In the genomic region with DNA sequence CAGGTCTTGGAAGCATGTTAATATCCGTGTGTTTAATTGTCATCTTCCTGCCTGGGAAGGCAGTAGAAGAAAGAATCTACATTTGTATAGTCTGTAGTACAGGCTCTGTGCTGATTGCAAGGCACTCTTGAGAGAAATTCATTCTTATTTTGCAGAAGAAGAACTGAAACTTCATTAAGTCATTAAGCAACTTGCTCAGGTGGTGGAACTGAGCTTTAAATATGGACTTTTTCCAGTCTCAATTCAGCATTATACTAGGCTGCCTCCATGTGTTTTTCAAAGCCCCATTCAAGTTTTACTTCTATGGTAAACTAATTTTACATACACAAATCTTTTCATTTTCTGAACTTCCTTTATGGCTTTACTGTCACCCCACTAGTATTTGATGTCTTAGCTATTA, we compare ENCODE assay signal across 12 cellular contexts. TPM values are rescaled to one million over a fixed set of nuclear protein-coding genes. Genes with fewer than 3 reads are reported as not detected.
DNase-seq lines count a peak whose midpoint lies in the region; ATAC-seq, FAIRE-seq and TF ChIP-seq lines count a peak whose summit lies in the region.
"Had no signal": no experiment of that assay in that cellular context is flagged by ENCODE, and none has a peak within 500 bp of the region (broad histone marks: within the 10 kb centered on the region; RNA-seq: fewer than 3 reads in every experiment).

No MANE protein-coding gene starts in this region.

- WGBS in trophoblast cell (ENCODE audit: extremely low coverage, insufficient coverage, insufficient read length): no CpG with 5 or more reads among the region's 1 CpG

- H3K4me3 ChIP-seq in trophoblast cell (ENCODE audit: low read depth, low read length): no peak overlapping the region
- H3K4me3 ChIP-seq: vagina had no signal

- H3K9me3 Mint-ChIP-seq in Calu3 (ENCODE audit: low read depth, unreplicated experiment): no peaks in the 10 kb centered on the region
- H3K9me3 Mint-ChIP-seq: activated CD4-positive, alpha-beta T cell treated with anti-CD3 and anti-CD28 coated beads, Interleukin-2, amount 10 ng/mL, durations not matched to agents 24 days and 14 days; activated naive CD8-positive, alpha-beta T cell treated with anti-CD3 and anti-CD28 coated beads, Interleukin-2, amount 50 U/mL, for 24 hours had no signal

- H2BK12ac ChIP-seq in trophoblast cell (ENCODE audit: low read length): no peak overlapping the region

- H3K27ac ChIP-seq in trophoblast cell (ENCODE audit: low read depth, low read length): no peak overlapping the region
- H3K27ac ChIP-seq: vagina had no signal

- no peaks in the 10 kb centered on the region for H3K79me1 ChIP-seq in trophoblast cell (ENCODE audit: low read length)

- BruUV-seq in Calu3 (replicated peaks; lab: Mats Ljungman, UMichigan): no TSS peak

- peak; percentile 56 for FAIRE-seq in GM12892 (lab: Jason Lieb, UNC)

- H3K27me3 ChIP-seq in trophoblast cell (ENCODE audit: insufficient read depth, low read length): no peaks in the 10 kb centered on the region
- H3K27me3 ChIP-seq: vagina had no signal

- H3K27ac Mint-ChIP-seq in Calu3 (ENCODE audit: unreplicated experiment): no peak overlapping the region
- H3K27ac Mint-ChIP-seq: activated CD4-positive, alpha-beta T cell treated with anti-CD3 and anti-CD28 coated beads, Interleukin-2, amount 10 ng/mL, durations not matched to agents 24 days and 14 days; activated naive CD8-positive, alpha-beta T cell treated with anti-CD3 and anti-CD28 coated beads, Interleukin-2, amount 50 U/mL, for 24 hours had no signal

- no peak overlapping the region for H3K4me3 Mint-ChIP-seq in Calu3 (ENCODE audit: low read depth, unreplicated experiment)
- H3K4me3 Mint-ChIP-seq: activated CD4-positive, alpha-beta T cell treated with anti-CD3 and anti-CD28 coated beads, Interleukin-2, amount 10 ng/mL, durations not matched to agents 24 days and 14 days; activated naive CD8-positive, alpha-beta T cell treated with anti-CD3 and anti-CD28 coated beads, Interleukin-2, amount 50 U/mL, for 24 hours had no signal

- no peak overlapping the region for H3K4ac ChIP-seq in trophoblast cell (ENCODE audit: low read depth, low read length)

- H3K9me3 ChIP-seq in trophoblast cell (ENCODE audit: insufficient read depth, low read depth, low read length): no peaks in the 10 kb centered on the region
- H3K9me3 ChIP-seq: vagina had no signal

- H3K4me1 Mint-ChIP-seq in Calu3 (ENCODE audit: low read depth, unreplicated experiment): no peaks in the 10 kb centered on the region

- no peak overlapping the region for H3K9ac ChIP-seq in trophoblast cell (ENCODE audit: low read length)

- ATAC-seq in GM19467 (IDR thresholded peaks at IDR 0.05; ENCODE audit: unreplicated experiment): peak; percentile 73
- peak; percentile 94 for ATAC-seq in HG02973 (IDR thresholded peaks at IDR 0.05; ENCODE audit: unreplicated experiment)
- ATAC-seq: activated naive CD8-positive, alpha-beta T cell treated with anti-CD3 and anti-CD28 coated beads, Interleukin-2, amount 50 U/mL, for 24 hours; Panc1 had no signal

- no peak overlapping the region for H4K91ac ChIP-seq in trophoblast cell (ENCODE audit: low read depth, low read length)

- H3K36me3 ChIP-seq in trophoblast cell (ENCODE audit: control insufficient read depth in 1 of 2, insufficient read depth in 2 of 2, low read length in 2 of 2): no peaks in the 10 kb centered on the region
- H3K36me3 ChIP-seq: vagina had no signal

- intact Hi-C loops in Calu3 (cut with micrococcal nuclease; ENCODE audit: unreplicated experiment): no loop called here

- H3K14ac ChIP-seq in trophoblast cell (ENCODE audit: low read length): no peak overlapping the region

- H2BK5ac ChIP-seq in trophoblast cell (ENCODE audit: low read depth, low read length, poor library complexity): no peak overlapping the region

- H4K8ac ChIP-seq in trophoblast cell (ENCODE audit: low read depth, low read length): no peak overlapping the region

- TF ChIP-seq POLR2A in GM12892 (IDR thresholded peaks at IDR 0.05; ENCODE audit: low read depth, low read length): no peak

- no peak overlapping the region for H3K23ac ChIP-seq in trophoblast cell (ENCODE audit: low read length)

- H4K12ac ChIP-seq in trophoblast cell (ENCODE audit: low read depth, low read length): no peak overlapping the region

- H2BK120ac ChIP-seq in trophoblast cell (ENCODE audit: insufficient read depth, low read length, poor library complexity): no peak overlapping the region

- no peaks in the 10 kb centered on the region for H3K27me3 Mint-ChIP-seq in Calu3 (ENCODE audit: unreplicated experiment)
- H3K27me3 Mint-ChIP-seq: activated CD4-positive, alpha-beta T cell treated with anti-CD3 and anti-CD28 coated beads, Interleukin-2, amount 10 ng/mL, durations not matched to agents 24 days and 14 days; activated naive CD8-positive, alpha-beta T cell treated with anti-CD3 and anti-CD28 coated beads, Interleukin-2, amount 50 U/mL, for 24 hours had no signal

- no peak overlapping the region for H3K4me2 ChIP-seq in trophoblast cell (ENCODE audit: low read length)

- H2AK5ac ChIP-seq in trophoblast cell (ENCODE audit: low read length): no peak overlapping the region

- H3K18ac ChIP-seq in trophoblast cell (ENCODE audit: low read length): no peak overlapping the region

- H3K79me2 ChIP-seq in trophoblast cell (ENCODE audit: control insufficient read depth, insufficient read depth, low read length, poor library complexity): no peaks in the 10 kb centered on the region

- CTCF ChIA-PET in Calu3 (lab: Charles Lee): no interaction called here

- no peaks in the 10 kb centered on the region for H3K4me1 ChIP-seq in trophoblast cell (ENCODE audit: control insufficient read depth in 1 of 2, insufficient read depth in 2 of 2, low read length in 2 of 2)
- H3K4me1 ChIP-seq: vagina had no signal

- DNase-seq in GM12892 (ENCODE audit: insufficient read length) (peak; percentile 20), NAMALWA (ENCODE audit: low spot score) (peak; percentile 59), UCSD-AML1 (lab: John Stamatoyannopoulos, UW; ENCODE audit: unreplicated experiment) (no peak), Calu3 (no peak), trophoblast cell (no peak), NCI-H2081 (lab: John Stamatoyannopoulos, UW) (no peak)
- DNase-seq: activated CD4-positive, alpha-beta T cell treated with anti-CD3 and anti-CD28 coated beads, Interleukin-2, amount 10 ng/mL, durations not matched to agents 24 days and 14 days; activated naive CD8-positive, alpha-beta T cell treated with anti-CD3 and anti-CD28 coated beads, Interleukin-2, amount 50 U/mL, for 24 hours had no signal

- H2AFZ ChIP-seq in trophoblast cell (ENCODE audit: insufficient read depth, low read length, poor library complexity): no peak overlapping the region

- TF ChIP-seq CTCF in Calu3 (IDR thresholded peaks at IDR 0.05; ENCODE audit: unreplicated experiment): no peak

- peaks cover 12% of the 10 kb centered on the region for H3K36me3 Mint-ChIP-seq in Calu3 (ENCODE audit: insufficient read depth, unreplicated experiment)

RNA-seq across cellular contexts. Expression of a gene that starts 18.7 kb away (rescaled TPM):
- polyA plus RNA-seq in GM12892 (2012; ENCODE audit: missing spikeins): 21.5 TPM
- 61.7 and 68.7 TPM in 2 replicates for total RNA-seq in Calu3 (2022)
- 15.3 and 15.5 TPM in 2 replicates for polyA plus RNA-seq in trophoblast cell (2013)

Comparison
In these comparisons a context has a peak if more than half of its experiments do, and no peak if none do; other contexts are left out.
1. DNase-seq: peak in GM12892 (single experiment) and NAMALWA (single experiment); none in UCSD-AML1 (single experiment), Calu3 (single experiment), trophoblast cell (0 of 2) and NCI-H2081 (0 of 2).